In genomic region chr3:136672457-136672856, GRCh38 we compare ENCODE assay signal across 20 cellular contexts.
"Had no signal": no experiment of that assay in that cellular context is flagged by ENCODE, and none has a peak within 500 bp of the region (broad histone marks: within the 10 kb centered on the region; RNA-seq: fewer than 3 reads in every experiment).

No MANE protein-coding gene starts in this region.

- H3K27me3 Mint-ChIP-seq: activated CD4-positive, alpha-beta T cell treated with anti-CD3 and anti-CD28 coated beads for 36 hours; activated CD8-positive, alpha-beta memory T cell treated with anti-CD3 and anti-CD28 coated beads, Interleukin-2, amount 10 ng/mL, durations not matched to agents 7 days and 5 days had no signal

- H3K27ac Mint-ChIP-seq: activated CD4-positive, alpha-beta T cell treated with anti-CD3 and anti-CD28 coated beads for 36 hours; activated CD8-positive, alpha-beta memory T cell treated with anti-CD3 and anti-CD28 coated beads, Interleukin-2, amount 10 ng/mL, durations not matched to agents 7 days and 5 days; activated naive CD4-positive, alpha-beta T cell treated with anti-CD3 and anti-CD28 coated beads for 36 hours; activated T-helper 2 cell treated with anti-CD3 and anti-CD28 coated beads, Interferon-gamma antibody, Interleukin-2, Interleukin-4, amounts not matched to agents 10 μg/mL and 5 μg/mL and 100 μg/mL, durations not matched to agents 14 hours and 24 hours and 36 hours; stimulated activated effector memory CD8-positive, alpha-beta T cell treated with anti-CD3 and anti-CD28 coated beads, Interleukin-12 subunit alpha, Interleukin-12 subunit beta, amount 100 ng/mL, for 72 hours; T-helper 2 cell treated with Interferon-gamma antibody and Interleukin-4, amounts not matched to agents 5 μg/mL and 100 μg/mL, for 36 hours; WTC11 had no signal

- DNase-seq: activated CD4-positive, alpha-beta T cell treated with anti-CD3 and anti-CD28 coated beads for 36 hours; activated CD4-positive, alpha-beta T cell treated with anti-CD3 and anti-CD28 coated beads, Interleukin-2, amount 50 U/mL, for 48 hours; activated CD8-positive, alpha-beta memory T cell treated with anti-CD3 and anti-CD28 coated beads, Interleukin-2, amount 10 ng/mL, durations not matched to agents 7 days and 5 days; activated naive CD4-positive, alpha-beta T cell treated with anti-CD3 and anti-CD28 coated beads for 36 hours; activated T-cell treated with anti-CD3 and anti-CD28 coated beads, Interleukin-2, amount 50 U/mL, for 1 hour; body of pancreas; caudate nucleus; dorsolateral prefrontal cortex; foreskin melanocyte; head of caudate nucleus; left ventricle myocardium inferior; mammary epithelial cell; sigmoid colon; stimulated activated CD4-positive, alpha-beta T cell treated with anti-CD3 and anti-CD28 coated beads, Interleukin-4, amount 100 ng/mL, for 24 hours; upper lobe of left lung had no signal

- ATAC-seq: activated CD4-positive, alpha-beta T cell treated with anti-CD3 and anti-CD28 coated beads for 36 hours; activated CD8-positive, alpha-beta memory T cell treated with anti-CD3 and anti-CD28 coated beads, Interleukin-2, amount 10 ng/mL, durations not matched to agents 7 days and 5 days; body of pancreas; stimulated activated effector memory CD8-positive, alpha-beta T cell treated with anti-CD3 and anti-CD28 coated beads, Interleukin-12 subunit alpha, Interleukin-12 subunit beta, amount 100 ng/mL, for 72 hours; WTC11 had no signal

- H3K4me1 Mint-ChIP-seq: WTC11 had no signal

- H3K36me3 Mint-ChIP-seq: stimulated activated effector memory CD8-positive, alpha-beta T cell treated with anti-CD3 and anti-CD28 coated beads, Interleukin-12 subunit alpha, Interleukin-12 subunit beta, amount 100 ng/mL, for 72 hours; WTC11 had no signal

- H3K4me3 Mint-ChIP-seq: activated CD4-positive, alpha-beta T cell treated with anti-CD3 and anti-CD28 coated beads for 36 hours; activated CD8-positive, alpha-beta memory T cell treated with anti-CD3 and anti-CD28 coated beads, Interleukin-2, amount 10 ng/mL, durations not matched to agents 7 days and 5 days; activated naive CD4-positive, alpha-beta T cell treated with anti-CD3 and anti-CD28 coated beads for 36 hours; stimulated activated effector memory CD8-positive, alpha-beta T cell treated with anti-CD3 and anti-CD28 coated beads, Interleukin-12 subunit alpha, Interleukin-12 subunit beta, amount 100 ng/mL, for 72 hours; T-helper 2 cell treated with Interferon-gamma antibody and Interleukin-4, amounts not matched to agents 5 μg/mL and 100 μg/mL, for 36 hours; WTC11 had no signal

- H3K9me3 ChIP-seq: body of pancreas, left ventricle myocardium inferior, sigmoid colon, thoracic aorta, upper lobe of left lung had no signal

- H3K36me3 ChIP-seq: left ventricle myocardium inferior, sigmoid colon, thoracic aorta had no signal

- H3K27me3 ChIP-seq: body of pancreas, dorsolateral prefrontal cortex, sigmoid colon, upper lobe of left lung had no signal

- H3K9me3 Mint-ChIP-seq: activated naive CD4-positive, alpha-beta T cell treated with anti-CD3 and anti-CD28 coated beads for 36 hours; activated T-helper 2 cell treated with anti-CD3 and anti-CD28 coated beads, Interferon-gamma antibody, Interleukin-2, Interleukin-4, amounts not matched to agents 10 μg/mL and 5 μg/mL and 100 μg/mL, durations not matched to agents 14 hours and 24 hours and 36 hours; stimulated activated effector memory CD8-positive, alpha-beta T cell treated with anti-CD3 and anti-CD28 coated beads, Interleukin-12 subunit alpha, Interleukin-12 subunit beta, amount 100 ng/mL, for 72 hours; T-helper 2 cell treated with Interferon-gamma antibody and Interleukin-4, amounts not matched to agents 5 μg/mL and 100 μg/mL, for 36 hours; WTC11 had no signal

- H3K27ac ChIP-seq: body of pancreas, dorsolateral prefrontal cortex, left ventricle myocardium inferior, sigmoid colon, thoracic aorta, upper lobe of left lung had no signal

- H3K4me3 ChIP-seq: body of pancreas, dorsolateral prefrontal cortex, left ventricle myocardium inferior, sigmoid colon, thoracic aorta, upper lobe of left lung had no signal
